Comparison of ENCODE assay signal across 10 cellular contexts in genomic region chrX:49231333-49232000, GRCh38. TPM values are rescaled to one million over a fixed set of nuclear protein-coding genes. Genes with fewer than 3 reads are reported as not detected.
DNase-seq lines count a peak whose midpoint lies in the region; ATAC-seq, FAIRE-seq and TF ChIP-seq lines count a peak whose summit lies in the region.
"Had no signal": no experiment of that assay in that cellular context is flagged by ENCODE, and none has a peak within 500 bp of the region (broad histone marks: within the 10 kb centered on the region; RNA-seq: fewer than 3 reads in every experiment).

No MANE protein-coding gene starts in this region.

- H3K27ac ChIP-seq in HepG2 (ENCODE audit: extremely low read length, insufficient read depth, low read length), result no peak overlapping the region
- H3K27ac ChIP-seq in right lobe of liver, result no peak overlapping the region
- H3K27ac ChIP-seq in mesendoderm (ENCODE audit: low read depth, low read length), result no peak overlapping the region
- no peak overlapping the region for H3K27ac ChIP-seq in gastroesophageal sphincter

- H2AFZ ChIP-seq in HepG2 (ENCODE audit: low read length), result no peak overlapping the region

- no peak overlapping the region for H3K4ac ChIP-seq in mesendoderm (ENCODE audit: low read depth, low read length)

- no peak overlapping the region for H3K23ac ChIP-seq in mesendoderm (ENCODE audit: low read length)

- H2AK5ac ChIP-seq in mesendoderm (ENCODE audit: low read length), result no peak overlapping the region

- H3K27me3 Mint-ChIP-seq in activated CD8-positive, alpha-beta T cell treated with anti-CD3 and anti-CD28 coated beads, Interleukin-2, amount 10 ng/mL, durations not matched to agents 7 days and 5 days (ENCODE audit: low read depth), result no peaks in the 10 kb centered on the region

- TF ChIP-seq POLR2A in HepG2 (IDR thresholded peaks at IDR 0.05; ENCODE audit: insufficient read depth in 1 of 2, low read depth in 2 of 2, low read length in 2 of 2), result no peak
- no peak for TF ChIP-seq POLR2A in right lobe of liver (IDR thresholded peaks at IDR 0.05)
- no peak for TF ChIP-seq POLR2A in gastroesophageal sphincter (IDR thresholded peaks at IDR 0.05)

- H3K4me1 ChIP-seq in HepG2 (ENCODE audit: insufficient read depth, low read length) (peaks cover 4% of the 10 kb centered on the region; the same call in 1 of the 2 replicates), right lobe of liver (no peaks in the 10 kb centered on the region), mesendoderm (ENCODE audit: control insufficient read depth, low read depth, low read length) (no peaks in the 10 kb centered on the region), gastroesophageal sphincter (peaks cover 0 to 13% (median 0%) of the 10 kb centered on the region in 3 donors)

- POLR2A ChIA-PET in HepG2 (lab: Yijun Ruan, JAX), result interaction anchor here (2.1 kb wide), 1 partner anchor 41 kb away, joined by 8 read pairs; no protein-coding TSS in a partner anchor
- POLR2A ChIA-PET in activated CD8-positive, alpha-beta T cell treated with anti-CD3 and anti-CD28 coated beads, Interleukin-2, amount 10 ng/mL, durations not matched to agents 7 days and 5 days (lab: Charles Lee), result interaction anchor here (1.0 kb wide), 1 partner anchor 65 kb away, joined by 3 read pairs; no protein-coding TSS in a partner anchor

- intact Hi-C loops in HepG2 (cut with micrococcal nuclease; ENCODE audit: unreplicated experiment), result no loop called here
- intact Hi-C loops in right lobe of liver (cut with DNase I), result no loop called here

- H3K36me3 Mint-ChIP-seq in activated CD8-positive, alpha-beta T cell treated with anti-CD3 and anti-CD28 coated beads, Interleukin-2, amount 10 ng/mL, durations not matched to agents 7 days and 5 days (ENCODE audit: low read depth), result no peaks in the 10 kb centered on the region

- H4K8ac ChIP-seq in mesendoderm (ENCODE audit: low read depth, low read length), result no peak overlapping the region

- H3K79me2 ChIP-seq in HepG2 (ENCODE audit: insufficient read depth, low read length) (no peaks in the 10 kb centered on the region), mesendoderm (ENCODE audit: control insufficient read depth, insufficient read depth, low read length) (no peaks in the 10 kb centered on the region)

- no TSS peak for BruUV-seq in HepG2 (replicated peaks; lab: Mats Ljungman, UMichigan)

- H4K5ac ChIP-seq in mesendoderm (ENCODE audit: low read length), result no peak overlapping the region

- H3K18ac ChIP-seq in mesendoderm (ENCODE audit: low read length), result no peak overlapping the region

- peak overlapping the region; percentile 25 for H3K56ac ChIP-seq in mesendoderm (ENCODE audit: low read length)

- in situ Hi-C loops in HepG2 (cut with HindIII; ENCODE audit: extremely low pct_ligation_motif_present, low pct_unique_long_range_greater_than_20kb), result no loop called here

- DNase-seq in HepG2 (ENCODE audit: low spot score), result no peak
- no peak for DNase-seq in right lobe of liver
- no peak for DNase-seq in activated CD8-positive, alpha-beta T cell treated with anti-CD3 and anti-CD28 coated beads, Interleukin-2, amount 10 ng/mL, durations not matched to agents 7 days and 5 days
- DNase-seq in mesendoderm, result no peak
- no peak for DNase-seq in stimulated activated CD8-positive, alpha-beta memory T cell treated with anti-CD3 and anti-CD28 coated beads, Interleukin-4, amount 100 ng/mL, for 48 hours
- no peak for DNase-seq in iPS-NIHi11 (ENCODE audit: low spot score)

- CTCF ChIA-PET in HepG2 (lab: Yijun Ruan, JAX; ENCODE audit: low intra/inter-chr PET ratio, low total read pairs), result no interaction called here
- CTCF ChIA-PET in activated CD8-positive, alpha-beta T cell treated with anti-CD3 and anti-CD28 coated beads, Interleukin-2, amount 10 ng/mL, durations not matched to agents 7 days and 5 days (lab: Charles Lee), result interaction anchor here (2.1 kb wide), 1 partner anchor 40 kb away, joined by 7 read pairs; no protein-coding TSS in a partner anchor

- H3K9me3 Mint-ChIP-seq in activated CD8-positive, alpha-beta T cell treated with anti-CD3 and anti-CD28 coated beads, Interleukin-2, amount 10 ng/mL, durations not matched to agents 7 days and 5 days (ENCODE audit: insufficient read depth), result no peaks in the 10 kb centered on the region

- H3K4me3 ChIP-seq in HepG2 (replicated peaks in 1 of 3; ENCODE audit: insufficient read depth in 1 of 3, low read depth in 2 of 3, low read length in 3 of 3) (peak overlapping the region in 1 of 3 experiments; percentile 60; a peak in 1 of 6 replicates), right lobe of liver (no peak overlapping the region), mesendoderm (ENCODE audit: low read length) (no peak overlapping the region), gastroesophageal sphincter (no peak overlapping the region)
- H3K4me3 ChIP-seq: lung had no signal

- no peak for ATAC-seq in HepG2
- no peak for ATAC-seq in right lobe of liver
- no peak for ATAC-seq in activated CD8-positive, alpha-beta T cell treated with anti-CD3 and anti-CD28 coated beads, Interleukin-2, amount 10 ng/mL, durations not matched to agents 7 days and 5 days
- no peak for ATAC-seq in gastroesophageal sphincter
- no peak for ATAC-seq in HG03571 (IDR thresholded peaks at IDR 0.05; ENCODE audit: unreplicated experiment)

- H3K4me3 Mint-ChIP-seq in activated CD8-positive, alpha-beta T cell treated with anti-CD3 and anti-CD28 coated beads, Interleukin-2, amount 10 ng/mL, durations not matched to agents 7 days and 5 days, result peak overlapping the region; percentile 75

- TF ChIP-seq EP300 in HepG2 (IDR thresholded peaks at IDR 0.05; ENCODE audit: low read depth in 2 of 2, low read length in 2 of 2) (no peak), HepG2 (CRISPR knock-in tag; IDR thresholded peaks at IDR 0.05; ENCODE audit: borderline replicate concordance) (no peak), gastroesophageal sphincter (IDR thresholded peaks at IDR 0.05) (no peak)

- no peak for TF ChIP-seq RAD21 in HepG2 (CRISPR knock-in tag; IDR thresholded peaks at IDR 0.05)

- H3K79me1 ChIP-seq in mesendoderm (ENCODE audit: low read length), result no peaks in the 10 kb centered on the region

- no peaks in the 10 kb centered on the region for H3K36me3 ChIP-seq in HepG2 (replicated peaks in 1 of 2; ENCODE audit: control insufficient read depth in 1 of 2, insufficient read depth in 2 of 2, low read length in 2 of 2)
- H3K36me3 ChIP-seq in right lobe of liver, result no peaks in the 10 kb centered on the region
- no peaks in the 10 kb centered on the region for H3K36me3 ChIP-seq in mesendoderm (ENCODE audit: control insufficient read depth, insufficient read depth, low read length)
- no peaks in the 10 kb centered on the region for H3K36me3 ChIP-seq in gastroesophageal sphincter

- no peak for TF ChIP-seq CTCF in HepG2 (CRISPR knock-in tag; IDR thresholded peaks at IDR 0.05)
- TF ChIP-seq CTCF in right lobe of liver (IDR thresholded peaks at IDR 0.05), result no peak
- TF ChIP-seq CTCF in gastroesophageal sphincter (IDR thresholded peaks at IDR 0.05), result no peak

- H3K4me2 ChIP-seq in HepG2 (ENCODE audit: low read depth, low read length), result peak overlapping the region; percentile 66; the same call in 1 of the 2 replicates
- H3K4me2 ChIP-seq in mesendoderm (ENCODE audit: low read length), result no peak overlapping the region

- H3K9ac ChIP-seq in HepG2 (ENCODE audit: insufficient read depth, low read depth, low read length) (no peak overlapping the region), mesendoderm (ENCODE audit: low read length) (no peak overlapping the region)

- H4K20me1 ChIP-seq in HepG2 (ENCODE audit: insufficient read depth, low read length), result no peaks in the 10 kb centered on the region

- FAIRE-seq in HepG2 (lab: Jason Lieb, UNC), result no peak

- H2BK5ac ChIP-seq in mesendoderm (ENCODE audit: low read length), result no peak overlapping the region

- H2BK120ac ChIP-seq in mesendoderm (ENCODE audit: low read depth, low read length), result no peak overlapping the region

- no peak overlapping the region for H2BK15ac ChIP-seq in mesendoderm (replicated peaks; ENCODE audit: low read depth)

- peak overlapping the region; percentile 92 for H3K27ac Mint-ChIP-seq in activated CD8-positive, alpha-beta T cell treated with anti-CD3 and anti-CD28 coated beads, Interleukin-2, amount 10 ng/mL, durations not matched to agents 7 days and 5 days

- H3K9me3 ChIP-seq in HepG2 (ENCODE audit: low read length) (no peaks in the 10 kb centered on the region), right lobe of liver (no peaks in the 10 kb centered on the region), gastroesophageal sphincter (no peaks in the 10 kb centered on the region)

- H3K4me1 Mint-ChIP-seq in activated CD8-positive, alpha-beta T cell treated with anti-CD3 and anti-CD28 coated beads, Interleukin-2, amount 10 ng/mL, durations not matched to agents 7 days and 5 days (ENCODE audit: low read depth), result peaks cover 31% of the 10 kb centered on the region

- WGBS in HepG2 (ENCODE audit: low lambda C conversion rate), result 91% methylated on average over 6 of the region's 10 CpGs
- 87% methylated on average over 7 of the region's 10 CpGs for WGBS in right lobe of liver (ENCODE audit: insufficient coverage, low coverage, low lambda C conversion rate, missing lambda C conversion rate)
- no CpG with 5 or more reads among the region's 10 CpGs for WGBS in mesendoderm (ENCODE audit: extremely low coverage, insufficient coverage, low lambda C conversion rate)
- WGBS in gastroesophageal sphincter (ENCODE audit: low coverage in 1 of 2), 2 donors, result 60% methylated on average over 1 of the region's 10 CpGs; no CpG with 5 or more reads in 1 of the 2 donors

- H3K27me3 ChIP-seq in HepG2 (ENCODE audit: control insufficient read depth in 1 of 2, insufficient read depth in 2 of 2, low read length in 2 of 2) (no peaks in the 10 kb centered on the region), right lobe of liver (no peaks in the 10 kb centered on the region), mesendoderm (ENCODE audit: insufficient read depth, low read length, poor library complexity) (no peaks in the 10 kb centered on the region), gastroesophageal sphincter (peaks cover 15% of the 10 kb centered on the region)

RNA-seq across cellular contexts. Expression of gene CACNA1F, which starts 1.7 kb away (rescaled TPM):
- total RNA-seq in HepG2 (2016; rRNA removed; fragmentation: Illumina TruSeq; extraction: Trizol), result not detected in 2 replicates
- not detected in 2 replicates for total RNA-seq in HepG2 (2016; cell fraction: cytosol; rRNA removed; fragmentation: Illumina TruSeq; extraction: Trizol; ENCODE audit: low read depth)
- not detected in 2 replicates for total RNA-seq in HepG2 (2016; cell fraction: insoluble cytoplasmic fraction; rRNA removed; fragmentation: Illumina TruSeq; extraction: Trizol)
- total RNA-seq in HepG2 (2016; cell fraction: membrane; rRNA removed; fragmentation: Illumina TruSeq; extraction: Trizol), result not detected in 2 replicates
- total RNA-seq in HepG2 (2016; cell fraction: nucleus; rRNA removed; fragmentation: Illumina TruSeq; extraction: Trizol), result not detected in 2 replicates
- 0.03 and 0.09 TPM in 2 replicates for polyA plus RNA-seq in HepG2 (2011; rRNA removed)
- 0.01 TPM in 1 of 2 replicates, not detected in the other for polyA plus RNA-seq in HepG2 (2011; cell fraction: cytosol; rRNA removed)
- polyA plus RNA-seq in HepG2 (2011; cell fraction: nucleus; rRNA removed), result 0.80 and 0.90 TPM in 2 replicates
- 0.11 and 0.12 TPM in 2 replicates for polyA plus RNA-seq in HepG2 (2012)
- polyA plus RNA-seq in HepG2 (2016; cell fraction: cytosol; fragmentation: Illumina TruSeq; extraction: Trizol; ENCODE audit: low read depth), result not detected in 2 replicates
- not detected in 2 replicates for polyA plus RNA-seq in HepG2 (2016; cell fraction: insoluble cytoplasmic fraction; fragmentation: Illumina TruSeq; extraction: Trizol; ENCODE audit: low read depth)
- not detected in 2 replicates for polyA plus RNA-seq in HepG2 (2016; cell fraction: membrane; fragmentation: Illumina TruSeq; extraction: Trizol; ENCODE audit: low read depth)
- polyA plus RNA-seq in HepG2 (2016; cell fraction: nucleus; fragmentation: Illumina TruSeq; extraction: Trizol; ENCODE audit: insufficient read depth, low read depth), result not detected in 2 replicates
- 2.9 TPM in 1 of 2 replicates, not detected in the other for polyA minus RNA-seq in HepG2 (2011; rRNA and poly(A)+ RNA removed; ENCODE audit: low replicate concordance)
- not detected in 2 replicates for polyA minus RNA-seq in HepG2 (2011; cell fraction: cytosol; rRNA and poly(A)+ RNA removed)
- polyA minus RNA-seq in HepG2 (2011; cell fraction: nucleus; rRNA and poly(A)+ RNA removed), result 0.26 TPM in 1 of 2 replicates, not detected in the other
- under 1 TPM in 1 of 6 experiments, not detected in 5; 0.06 TPM for total RNA-seq in right lobe of liver
- total RNA-seq in activated CD8-positive, alpha-beta T cell treated with anti-CD3 and anti-CD28 coated beads, Interleukin-2, amount 10 ng/mL, durations not matched to agents 7 days and 5 days, result under 1 TPM; 0.11 to 0.18 TPM
- 0.15 TPM for polyA plus RNA-seq in mesendoderm (2013, experiment 1 of 2)
- polyA plus RNA-seq in mesendoderm (2013, experiment 2 of 2), result 0.08 TPM
- total RNA-seq in gastroesophageal sphincter, result 1 to 10 TPM in 1 of 4 donors, not detected in 3; 1.7 TPM

RNA-seq across cellular contexts. Expression of gene CCDC22, which starts 3.8 kb away (rescaled TPM):
- total RNA-seq in HepG2 (2016; rRNA removed; fragmentation: Illumina TruSeq; extraction: Trizol) (11.2 and 13.1 TPM in 2 replicates), right lobe of liver (10 to 100 TPM in 1 of 6 experiments, 1 to 10 TPM in 5; 7.7 to 10.9 (median 8.7) TPM), gastroesophageal sphincter (10 to 100 TPM; 10.7 to 17.9 (median 14.1) TPM)
- total RNA-seq in HepG2 (2016; cell fraction: cytosol; rRNA removed; fragmentation: Illumina TruSeq; extraction: Trizol; ENCODE audit: low read depth), result 1.7 and 2.1 TPM in 2 replicates
- 9.8 and 13.0 TPM in 2 replicates for total RNA-seq in HepG2 (2016; cell fraction: insoluble cytoplasmic fraction; rRNA removed; fragmentation: Illumina TruSeq; extraction: Trizol)
- 3.7 and 3.8 TPM in 2 replicates for total RNA-seq in HepG2 (2016; cell fraction: membrane; rRNA removed; fragmentation: Illumina TruSeq; extraction: Trizol)
- total RNA-seq in HepG2 (2016; cell fraction: nucleus; rRNA removed; fragmentation: Illumina TruSeq; extraction: Trizol), result 7.1 and 8.3 TPM in 2 replicates
- polyA plus RNA-seq in HepG2 (2011; rRNA removed), result 11.0 and 17.1 TPM in 2 replicates
- polyA plus RNA-seq in HepG2 (2011; cell fraction: cytosol; rRNA removed), result 6.7 and 9.0 TPM in 2 replicates
- polyA plus RNA-seq in HepG2 (2011; cell fraction: nucleus; rRNA removed), result 26.0 and 29.3 TPM in 2 replicates
- polyA plus RNA-seq in HepG2 (2012), result 7.9 and 9.9 TPM in 2 replicates
- 1.9 and 2.0 TPM in 2 replicates for polyA plus RNA-seq in HepG2 (2016; cell fraction: cytosol; fragmentation: Illumina TruSeq; extraction: Trizol; ENCODE audit: low read depth)
- polyA plus RNA-seq in HepG2 (2016; cell fraction: insoluble cytoplasmic fraction; fragmentation: Illumina TruSeq; extraction: Trizol; ENCODE audit: low read depth), result 10.4 and 11.7 TPM in 2 replicates
- 2.4 and 2.8 TPM in 2 replicates for polyA plus RNA-seq in HepG2 (2016; cell fraction: membrane; fragmentation: Illumina TruSeq; extraction: Trizol; ENCODE audit: low read depth)
- 13.0 TPM in 2 replicates for polyA plus RNA-seq in HepG2 (2016; cell fraction: nucleus; fragmentation: Illumina TruSeq; extraction: Trizol; ENCODE audit: insufficient read depth, low read depth)
- polyA minus RNA-seq in HepG2 (2011; rRNA and poly(A)+ RNA removed; ENCODE audit: low replicate concordance), result 33.7 and 48.1 TPM in 2 replicates
- 8.3 and 11.9 TPM in 2 replicates for polyA minus RNA-seq in HepG2 (2011; cell fraction: cytosol; rRNA and poly(A)+ RNA removed)
- 4.1 and 7.2 TPM in 2 replicates for polyA minus RNA-seq in HepG2 (2011; cell fraction: nucleus; rRNA and poly(A)+ RNA removed)
- 10 to 100 TPM; 27.3 to 32.2 TPM for total RNA-seq in activated CD8-positive, alpha-beta T cell treated with anti-CD3 and anti-CD28 coated beads, Interleukin-2, amount 10 ng/mL, durations not matched to agents 7 days and 5 days
- 4.8 TPM for polyA plus RNA-seq in mesendoderm (2013, experiment 1 of 2)
- 5.3 TPM for polyA plus RNA-seq in mesendoderm (2013, experiment 2 of 2)

RNA-seq across cellular contexts. Expression of gene SYP, which starts 31.5 kb away (rescaled TPM):
- total RNA-seq in HepG2 (2016; rRNA removed; fragmentation: Illumina TruSeq; extraction: Trizol), result 1.7 and 2.5 TPM in 2 replicates
- total RNA-seq in HepG2 (2016; cell fraction: cytosol; rRNA removed; fragmentation: Illumina TruSeq; extraction: Trizol; ENCODE audit: low read depth), result 0.40 and 0.62 TPM in 2 replicates
- total RNA-seq in HepG2 (2016; cell fraction: insoluble cytoplasmic fraction; rRNA removed; fragmentation: Illumina TruSeq; extraction: Trizol), result 0.62 and 2.3 TPM in 2 replicates
- 0.55 and 0.93 TPM in 2 replicates for total RNA-seq in HepG2 (2016; cell fraction: membrane; rRNA removed; fragmentation: Illumina TruSeq; extraction: Trizol)
- total RNA-seq in HepG2 (2016; cell fraction: nucleus; rRNA removed; fragmentation: Illumina TruSeq; extraction: Trizol), result 1.4 and 2.4 TPM in 2 replicates
- polyA plus RNA-seq in HepG2 (2011; rRNA removed), result 2.0 and 4.4 TPM in 2 replicates
- polyA plus RNA-seq in HepG2 (2011; cell fraction: cytosol; rRNA removed), result 2.7 and 2.9 TPM in 2 replicates
- polyA plus RNA-seq in HepG2 (2011; cell fraction: nucleus; rRNA removed), result 3.0 and 5.4 TPM in 2 replicates
- 6.5 and 6.7 TPM in 2 replicates for polyA plus RNA-seq in HepG2 (2012)
- polyA plus RNA-seq in HepG2 (2016; cell fraction: cytosol; fragmentation: Illumina TruSeq; extraction: Trizol; ENCODE audit: low read depth), result 0.21 and 0.33 TPM in 2 replicates
- polyA plus RNA-seq in HepG2 (2016; cell fraction: insoluble cytoplasmic fraction; fragmentation: Illumina TruSeq; extraction: Trizol; ENCODE audit: low read depth), result 0.52 and 0.99 TPM in 2 replicates
- 0.50 and 0.73 TPM in 2 replicates for polyA plus RNA-seq in HepG2 (2016; cell fraction: membrane; fragmentation: Illumina TruSeq; extraction: Trizol; ENCODE audit: low read depth)
- polyA plus RNA-seq in HepG2 (2016; cell fraction: nucleus; fragmentation: Illumina TruSeq; extraction: Trizol; ENCODE audit: insufficient read depth, low read depth), result 3.2 and 4.6 TPM in 2 replicates
- 1.6 and 4.4 TPM in 2 replicates for polyA minus RNA-seq in HepG2 (2011; rRNA and poly(A)+ RNA removed; ENCODE audit: low replicate concordance)
- polyA minus RNA-seq in HepG2 (2011; cell fraction: cytosol; rRNA and poly(A)+ RNA removed), result 2.1 and 3.0 TPM in 2 replicates
- polyA minus RNA-seq in HepG2 (2011; cell fraction: nucleus; rRNA and poly(A)+ RNA removed), result 1.7 and 2.2 TPM in 2 replicates
- under 1 TPM in 5 of 6 experiments, not detected in 1; 0.12 to 0.39 (median 0.27) TPM for total RNA-seq in right lobe of liver
- total RNA-seq in activated CD8-positive, alpha-beta T cell treated with anti-CD3 and anti-CD28 coated beads, Interleukin-2, amount 10 ng/mL, durations not matched to agents 7 days and 5 days, result 1 to 10 TPM; 1.1 to 2.6 TPM
- polyA plus RNA-seq in mesendoderm (2013, experiment 1 of 2), result 1.2 TPM
- 0.94 TPM for polyA plus RNA-seq in mesendoderm (2013, experiment 2 of 2)
- 10 to 100 TPM in 1 of 4 donors, 1 to 10 TPM in 3; 2.9 to 10.5 (median 5.4) TPM for total RNA-seq in gastroesophageal sphincter

RNA-seq across cellular contexts. Expression of gene FOXP3, which starts 33.0 kb away (rescaled TPM):
- total RNA-seq in HepG2 (2016; rRNA removed; fragmentation: Illumina TruSeq; extraction: Trizol), result not detected in 2 replicates
- not detected in 2 replicates for total RNA-seq in HepG2 (2016; cell fraction: cytosol; rRNA removed; fragmentation: Illumina TruSeq; extraction: Trizol; ENCODE audit: low read depth)
- total RNA-seq in HepG2 (2016; cell fraction: insoluble cytoplasmic fraction; rRNA removed; fragmentation: Illumina TruSeq; extraction: Trizol), result not detected in 2 replicates
- total RNA-seq in HepG2 (2016; cell fraction: membrane; rRNA removed; fragmentation: Illumina TruSeq; extraction: Trizol), result not detected in 2 replicates
- not detected in 2 replicates for total RNA-seq in HepG2 (2016; cell fraction: nucleus; rRNA removed; fragmentation: Illumina TruSeq; extraction: Trizol)
- 0.04 and 0.07 TPM in 2 replicates for polyA plus RNA-seq in HepG2 (2011; rRNA removed)
- polyA plus RNA-seq in HepG2 (2011; cell fraction: cytosol; rRNA removed), result 0.04 and 0.05 TPM in 2 replicates
- 0.07 and 0.13 TPM in 2 replicates for polyA plus RNA-seq in HepG2 (2011; cell fraction: nucleus; rRNA removed)
- 0.17 TPM in 2 replicates for polyA plus RNA-seq in HepG2 (2012)
- 0.08 TPM in 1 of 2 replicates, not detected in the other for polyA plus RNA-seq in HepG2 (2016; cell fraction: cytosol; fragmentation: Illumina TruSeq; extraction: Trizol; ENCODE audit: low read depth)
- polyA plus RNA-seq in HepG2 (2016; cell fraction: insoluble cytoplasmic fraction; fragmentation: Illumina TruSeq; extraction: Trizol; ENCODE audit: low read depth), result 0.24 TPM in 1 of 2 replicates, not detected in the other
- polyA plus RNA-seq in HepG2 (2016; cell fraction: membrane; fragmentation: Illumina TruSeq; extraction: Trizol; ENCODE audit: low read depth), result 0.08 TPM in 1 of 2 replicates, not detected in the other
- not detected in 2 replicates for polyA plus RNA-seq in HepG2 (2016; cell fraction: nucleus; fragmentation: Illumina TruSeq; extraction: Trizol; ENCODE audit: insufficient read depth, low read depth)
- 0.06 and 0.44 TPM in 2 replicates for polyA minus RNA-seq in HepG2 (2011; rRNA and poly(A)+ RNA removed; ENCODE audit: low replicate concordance)
- polyA minus RNA-seq in HepG2 (2011; cell fraction: cytosol; rRNA and poly(A)+ RNA removed), result not detected in 2 replicates
- polyA minus RNA-seq in HepG2 (2011; cell fraction: nucleus; rRNA and poly(A)+ RNA removed), result not detected in 2 replicates
- total RNA-seq in right lobe of liver, result 1 to 10 TPM in 1 of 6 experiments, under 1 TPM in 5; 0.18 to 1.2 (median 0.32) TPM
- total RNA-seq in activated CD8-positive, alpha-beta T cell treated with anti-CD3 and anti-CD28 coated beads, Interleukin-2, amount 10 ng/mL, durations not matched to agents 7 days and 5 days, result 10 to 100 TPM; 14.6 to 15.4 TPM
- polyA plus RNA-seq in mesendoderm (2013, experiment 1 of 2), result 0.29 TPM
- 0.34 TPM for polyA plus RNA-seq in mesendoderm (2013, experiment 2 of 2)
- total RNA-seq in gastroesophageal sphincter, result under 1 TPM in 1 of 4 donors, not detected in 3; 0.22 TPM
- total RNA-seq: urinary bladder had no signal

RNA-seq across cellular contexts. Expression of gene PPP1R3F, which starts 38.1 kb away (rescaled TPM):
- total RNA-seq in HepG2 (2016; rRNA removed; fragmentation: Illumina TruSeq; extraction: Trizol), result 0.07 and 0.84 TPM in 2 replicates
- total RNA-seq in HepG2 (2016; cell fraction: cytosol; rRNA removed; fragmentation: Illumina TruSeq; extraction: Trizol; ENCODE audit: low read depth), result 0.44 and 0.71 TPM in 2 replicates
- total RNA-seq in HepG2 (2016; cell fraction: insoluble cytoplasmic fraction; rRNA removed; fragmentation: Illumina TruSeq; extraction: Trizol), result 0.33 and 0.63 TPM in 2 replicates
- 0.37 and 1.1 TPM in 2 replicates for total RNA-seq in HepG2 (2016; cell fraction: membrane; rRNA removed; fragmentation: Illumina TruSeq; extraction: Trizol)
- total RNA-seq in HepG2 (2016; cell fraction: nucleus; rRNA removed; fragmentation: Illumina TruSeq; extraction: Trizol), result 0.88 and 1.4 TPM in 2 replicates
- polyA plus RNA-seq in HepG2 (2011; rRNA removed), result 0.46 and 0.82 TPM in 2 replicates
- 0.34 and 0.35 TPM in 2 replicates for polyA plus RNA-seq in HepG2 (2011; cell fraction: cytosol; rRNA removed)
- 2.1 and 2.2 TPM in 2 replicates for polyA plus RNA-seq in HepG2 (2011; cell fraction: nucleus; rRNA removed)
- 0.32 and 0.55 TPM in 2 replicates for polyA plus RNA-seq in HepG2 (2012)
- 0.16 and 0.43 TPM in 2 replicates for polyA plus RNA-seq in HepG2 (2016; cell fraction: cytosol; fragmentation: Illumina TruSeq; extraction: Trizol; ENCODE audit: low read depth)
- polyA plus RNA-seq in HepG2 (2016; cell fraction: insoluble cytoplasmic fraction; fragmentation: Illumina TruSeq; extraction: Trizol; ENCODE audit: low read depth), result 0.26 and 0.32 TPM in 2 replicates
- 0.18 and 0.26 TPM in 2 replicates for polyA plus RNA-seq in HepG2 (2016; cell fraction: membrane; fragmentation: Illumina TruSeq; extraction: Trizol; ENCODE audit: low read depth)
- polyA plus RNA-seq in HepG2 (2016; cell fraction: nucleus; fragmentation: Illumina TruSeq; extraction: Trizol; ENCODE audit: insufficient read depth, low read depth), result 0.87 and 0.98 TPM in 2 replicates
- polyA minus RNA-seq in HepG2 (2011; rRNA and poly(A)+ RNA removed; ENCODE audit: low replicate concordance), result 0.70 and 0.75 TPM in 2 replicates
- 0.18 and 0.99 TPM in 2 replicates for polyA minus RNA-seq in HepG2 (2011; cell fraction: cytosol; rRNA and poly(A)+ RNA removed)
- polyA minus RNA-seq in HepG2 (2011; cell fraction: nucleus; rRNA and poly(A)+ RNA removed), result 2.5 and 3.3 TPM in 2 replicates
- 1 to 10 TPM; 1.6 to 4.0 (median 2.2) TPM for total RNA-seq in right lobe of liver
- 1 to 10 TPM; 8.0 to 8.5 TPM for total RNA-seq in activated CD8-positive, alpha-beta T cell treated with anti-CD3 and anti-CD28 coated beads, Interleukin-2, amount 10 ng/mL, durations not matched to agents 7 days and 5 days
- polyA plus RNA-seq in mesendoderm (2013, experiment 1 of 2), result 2.3 TPM
- polyA plus RNA-seq in mesendoderm (2013, experiment 2 of 2), result 2.0 TPM
- 10 to 100 TPM; 12.0 to 27.5 (median 17.0) TPM for total RNA-seq in gastroesophageal sphincter
